In genomic region chr13:52454825-52455676, GRCh38 we compare ENCODE assay signal across 8 cellular contexts. TPM values are rescaled to one million over a fixed set of nuclear protein-coding genes. Genes with fewer than 3 reads are reported as not detected.
DNase-seq lines count a peak whose midpoint lies in the region; ATAC-seq, FAIRE-seq and TF ChIP-seq lines count a peak whose summit lies in the region.

Gene CKAP2 (plus strand): TSS chr13:52455478. CDS start chr13:52455557, 79 bp downstream.

- ATAC-seq in GM21515 (IDR thresholded peaks at IDR 0.05; ENCODE audit: unreplicated experiment), result peak; percentile 78

- BruUV-seq in endothelial cell of umbilical vein (replicated peaks; lab: Mats Ljungman, UMichigan), result TSS peak; percentile 44

- H3K9me3 ChIP-seq in OCI-LY3 (ENCODE audit: insufficient read depth, low read length), result no peaks in the 10 kb centered on the region
- H3K9me3 ChIP-seq in endothelial cell of umbilical vein (replicated peaks; ENCODE audit: control insufficient read depth, insufficient read depth, low read length), result no peaks in the 10 kb centered on the region

- H3K9ac ChIP-seq in OCI-LY3 (ENCODE audit: low read length) (peak within 1 kb of the TSS; percentile 88), endothelial cell of umbilical vein (replicated peaks; ENCODE audit: extremely low read depth, insufficient read depth, low read length) (peak within 1 kb of the TSS; percentile 59)

- intact Hi-C loops in endothelial cell of umbilical vein (cut with micrococcal nuclease), result loop anchor here (1.0 to 10.0 kb wide), 6 partner anchors 112 to 650 kb away; partner anchors contain the start of genes DHRS12, NEK3 and SUGT1

- H3K9me1 ChIP-seq in endothelial cell of umbilical vein (replicated peaks; ENCODE audit: control insufficient read depth, extremely low read depth, insufficient read depth, low read length), result no peaks in the 10 kb centered on the region

- CTCF ChIA-PET in endothelial cell of umbilical vein (lab: Charles Lee), result interaction anchor here (1.2 kb wide), 1 partner anchor 198 kb away, joined by 3 read pairs; the partner anchor contains the start of gene SUGT1

- FAIRE-seq in endothelial cell of umbilical vein (lab: Jason Lieb, UNC), result peak; percentile 91

- H3K79me2 ChIP-seq in OCI-LY3 (ENCODE audit: low read length), result peaks cover 47% of the 10 kb centered on the region
- peaks cover 41% of the 10 kb centered on the region for H3K79me2 ChIP-seq in endothelial cell of umbilical vein (ENCODE audit: control insufficient read depth, insufficient read depth, low read length)

- peaks cover 21% of the 10 kb centered on the region for H3K36me3 ChIP-seq in OCI-LY3 (replicated peaks; ENCODE audit: low read depth, low read length)
- no peaks in the 10 kb centered on the region for H3K36me3 ChIP-seq in endothelial cell of umbilical vein (ENCODE audit: control insufficient read depth in 2 of 2, extremely low read depth in 1 of 2, insufficient read depth in 2 of 2, low read length in 2 of 2)

- TF ChIP-seq CTCF in OCI-LY3 (IDR thresholded peaks at IDR 0.05; ENCODE audit: low read depth, low read length) (no peak), endothelial cell of umbilical vein (IDR thresholded peaks at IDR 0.05; ENCODE audit: extremely low read depth in 1 of 2, insufficient read depth in 1 of 2, low read depth in 1 of 2, low read length in 2 of 2) (no peak)

- dilution Hi-C loops in endothelial cell of umbilical vein (cut with MboI; ENCODE audit: extremely low pct_ligation_motif_present, low sequenced_read_pairs), result no loop called here

- H2AFZ ChIP-seq in OCI-LY3 (ENCODE audit: low read depth, low read length), result peak within 1 kb of the TSS; percentile 74
- peak within 1 kb of the TSS; percentile 92 for H2AFZ ChIP-seq in endothelial cell of umbilical vein (ENCODE audit: low read depth, low read length)

- H3K4me1 ChIP-seq in OCI-LY3 (ENCODE audit: low read length), result peaks cover 27% of the 10 kb centered on the region
- peaks cover 25% of the 10 kb centered on the region for H3K4me1 ChIP-seq in endothelial cell of umbilical vein (ENCODE audit: control insufficient read depth, extremely low read depth, insufficient read depth, low read length)

- H3K27ac ChIP-seq in OCI-LY3 (ENCODE audit: low read length) (peak within 1 kb of the TSS; percentile 77), endothelial cell of umbilical vein (ENCODE audit: insufficient read depth, low read depth, low read length) (peak within 1 kb of the TSS; percentile 56)

- peak within 1 kb of the TSS; percentile 88 for H3K4me3 ChIP-seq in OCI-LY3 (ENCODE audit: low read length)
- H3K4me3 ChIP-seq in endothelial cell of umbilical vein (replicated peaks in 1 of 3; ENCODE audit: insufficient read depth in 1 of 3, low read depth in 1 of 3, low read length in 3 of 3), result peak within 1 kb of the TSS; percentile 64 to 97 (median 88)

- DNase-seq in D341Med (ENCODE audit: low spot score), result peak; percentile 92
- DNase-seq in HuH-7 (ENCODE audit: low spot score), result peak; percentile 87
- DNase-seq in activated CD8-positive, alpha-beta memory T cell treated with anti-CD3 and anti-CD28 coated beads, Interleukin-2, amount 50 U/mL, for 48 hours, result peak; percentile 93
- peak; percentile 97 for DNase-seq in endothelial cell of umbilical vein (ENCODE audit: low read depth, low spot score)
- peak; percentile 88 for DNase-seq in middle frontal gyrus (ENCODE audit: extremely low spot score, low spot score)
- DNase-seq in stimulated activated CD8-positive, alpha-beta memory T cell treated with anti-CD3 and anti-CD28 coated beads, Interleukin-2, amount 100 ng/mL, for 48 hours (ENCODE audit: low read depth in 2 of 2), result peak; percentile 86 to 88

- peaks cover 5% of the 10 kb centered on the region; the same call in 1 of the 2 replicates for H4K20me1 ChIP-seq in OCI-LY3 (ENCODE audit: insufficient read depth, low read length)
- no peaks in the 10 kb centered on the region for H4K20me1 ChIP-seq in endothelial cell of umbilical vein (replicated peaks; ENCODE audit: control insufficient read depth, extremely low read depth, insufficient read depth, low read length)

- POLR2A ChIA-PET in endothelial cell of umbilical vein (lab: Charles Lee), result no interaction called here

- peak within 1 kb of the TSS; percentile 89 for H3K4me2 ChIP-seq in OCI-LY3 (ENCODE audit: low read length)
- H3K4me2 ChIP-seq in endothelial cell of umbilical vein (ENCODE audit: insufficient read depth, low read length), result peak within 1 kb of the TSS; percentile 100

- TF ChIP-seq POLR2A in endothelial cell of umbilical vein (IDR thresholded peaks at IDR 0.05; ENCODE audit: low read depth, low read length), result peak; percentile 74

- H3K27me3 ChIP-seq in OCI-LY3 (ENCODE audit: low read depth, low read length) (no peaks in the 10 kb centered on the region), endothelial cell of umbilical vein (ENCODE audit: control insufficient read depth in 2 of 2, insufficient read depth in 2 of 2, low read length in 2 of 2) (no peaks in the 10 kb centered on the region)

TF ChIP-seq in endothelial cell of umbilical vein, 7 proteins besides CTCF, POLR2A, EP300 and RAD21:
- TF ChIP-seq FOS (IDR thresholded peaks at IDR 0.05; ENCODE audit: borderline replicate concordance, insufficient read depth, low read length) (no peak), EZH2 (IDR thresholded peaks at IDR 0.05; ENCODE audit: borderline replicate concordance, low read depth, low read length, severe bottlenecking) (no peak), POLR2AphosphoS5 (IDR thresholded peaks at IDR 0.05; ENCODE audit: insufficient read depth, low read depth, low read length) (peak; percentile 62), MAX (IDR thresholded peaks at IDR 0.05; ENCODE audit: insufficient read depth, insufficient read length) (no peak), JUN (IDR thresholded peaks at IDR 0.05; ENCODE audit: borderline replicate concordance, insufficient read depth, insufficient read length, low read depth) (no peak), MYC (IDR thresholded peaks at IDR 0.05; ENCODE audit: low read depth, low read length) (no peak)

RNA-seq across cellular contexts. Expression of gene CKAP2, which starts in this region (rescaled TPM):
- total RNA-seq in endothelial cell of umbilical vein, result 62.3 and 72.1 TPM in 2 replicates
- polyA plus RNA-seq in endothelial cell of umbilical vein, result 6.1 and 9.2 TPM in 2 replicates
- 17.0 and 18.0 TPM in 2 replicates for polyA plus RNA-seq in endothelial cell of umbilical vein (2011; cell fraction: cytosol; rRNA removed)
- polyA plus RNA-seq in endothelial cell of umbilical vein (2011; cell fraction: nucleus; rRNA removed), result 17.3 and 19.4 TPM in 2 replicates
- polyA plus RNA-seq in endothelial cell of umbilical vein (2012), result 32.8 and 60.0 TPM in 2 replicates
- polyA minus RNA-seq in endothelial cell of umbilical vein, result 12.5 TPM in 2 replicates
- 24.0 TPM for polyA minus RNA-seq in endothelial cell of umbilical vein (2011; cell fraction: cytosol; rRNA and poly(A)+ RNA removed)
- polyA minus RNA-seq in endothelial cell of umbilical vein (2011; cell fraction: nucleus; rRNA and poly(A)+ RNA removed), result 13.6 and 21.0 TPM in 2 replicates

Comparison
In these comparisons a context has a peak if more than half of its experiments do, and no peak if none do; other contexts are left out.
1. Peak in every context shown above with its lines: DNase-seq, ATAC-seq, H3K4me3 ChIP-seq and H3K27ac ChIP-seq.